ENCODE assay signal across 1 cellular context in genomic region chr19:51690359-51691121, GRCh38.
TF ChIP-seq lines count a peak whose summit lies in the region.

No MANE protein-coding gene starts in this region.

TF ChIP-seq in A549, 52 proteins besides CTCF, POLR2A, EP300 and RAD21 (continued from another document):
- 0 out of 3 replicates have a peak, but pooled peaks have one; percentile 12 for TF ChIP-seq BCL3 (IDR thresholded peaks at IDR 0.05)
- TF ChIP-seq RARB (CRISPR knock-in tag; IDR thresholded peaks at IDR 0.05): no peak
- peak; percentile 68; the same call in 1 of the 2 replicates for TF ChIP-seq TFCP2L1 (CRISPR knock-in tag; IDR thresholded peaks at IDR 0.05)
- TF ChIP-seq HDAC2 (IDR thresholded peaks at IDR 0.05): no peak
- no peak for TF ChIP-seq CHD2 (IDR thresholded peaks at IDR 0.05; ENCODE audit: low read length, partially characterized antibody)
- no peak for TF ChIP-seq ELK1 (IDR thresholded peaks at IDR 0.05; ENCODE audit: low read depth, low read length)
- TF ChIP-seq EHF (CRISPR knock-in tag; IDR thresholded peaks at IDR 0.05): no peak
- 0 out of 2 replicates have a peak, but pooled peaks have one; percentile 31 for TF ChIP-seq MYC (IDR thresholded peaks at IDR 0.05; ENCODE audit: borderline replicate concordance, low read length)
- TF ChIP-seq, protein P1, sequence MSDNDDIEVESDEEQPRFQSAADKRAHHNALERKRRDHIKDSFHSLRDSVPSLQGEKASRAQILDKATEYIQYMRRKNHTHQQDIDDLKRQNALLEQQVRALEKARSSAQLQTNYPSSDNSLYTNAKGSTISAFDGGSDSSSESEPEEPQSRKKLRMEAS (IDR thresholded peaks at IDR 0.05): peak; percentile 52
- TF ChIP-seq POLR2AphosphoS2 (conservative IDR thresholded peaks at IDR 0.05; ENCODE audit: low read length): no peak
TF ChIP-seq in A549: peak in this region for 9.
